ENCODE assay signal across 8 cellular contexts in genomic region chr5:114223866-114224265, GRCh38.
DNase-seq lines count a peak whose midpoint lies in the region; ATAC-seq and TF ChIP-seq lines count a peak whose summit lies in the region.

No MANE protein-coding gene starts in this region.

- no peaks in the 10 kb centered on the region for H3K4me1 Mint-ChIP-seq in osteocyte (ENCODE audit: unreplicated experiment)

- H3K4me3 Mint-ChIP-seq in osteocyte (ENCODE audit: unreplicated experiment), result no peak overlapping the region

- peak; percentile 44 for TF ChIP-seq CTCF in VCaP (conservative IDR thresholded peaks at IDR 0.05)
- peak; percentile 40 for TF ChIP-seq CTCF in osteocyte (IDR thresholded peaks at IDR 0.05)

- H3K9me3 Mint-ChIP-seq in osteocyte (ENCODE audit: unreplicated experiment), result peaks cover 6% of the 10 kb centered on the region

- DNase-seq in NCI-H82 (lab: John Stamatoyannopoulos, UW), result peak; percentile 39
- DNase-seq in NCI-H82 treated with DMSO at 0.1 percent for 48 hours (lab: John Stamatoyannopoulos, UW; ENCODE audit: unreplicated experiment), result no peak
- DNase-seq in osteocyte (ENCODE audit: extremely low spot score, unreplicated experiment), result no peak
- no peak for DNase-seq in GDM1 (lab: John Stamatoyannopoulos, UW)
- DNase-seq in NCI-H345 (lab: John Stamatoyannopoulos, UW), result no peak

- no peaks in the 10 kb centered on the region for H3K36me3 Mint-ChIP-seq in osteocyte (ENCODE audit: unreplicated experiment)

- ATAC-seq in HG03066 (IDR thresholded peaks at IDR 0.05; ENCODE audit: low read depth, unreplicated experiment), result peak; percentile 68
- no peak for ATAC-seq in GM18498 (IDR thresholded peaks at IDR 0.05; ENCODE audit: unreplicated experiment)

- H3K27ac Mint-ChIP-seq in osteocyte (ENCODE audit: unreplicated experiment), result no peak overlapping the region

- no peaks in the 10 kb centered on the region for H3K27me3 Mint-ChIP-seq in osteocyte (ENCODE audit: unreplicated experiment)

- H3K27ac ChIP-seq in VCaP, result no peak overlapping the region
